9 cellular contexts compared by ENCODE assay signal in the genomic region with DNA sequence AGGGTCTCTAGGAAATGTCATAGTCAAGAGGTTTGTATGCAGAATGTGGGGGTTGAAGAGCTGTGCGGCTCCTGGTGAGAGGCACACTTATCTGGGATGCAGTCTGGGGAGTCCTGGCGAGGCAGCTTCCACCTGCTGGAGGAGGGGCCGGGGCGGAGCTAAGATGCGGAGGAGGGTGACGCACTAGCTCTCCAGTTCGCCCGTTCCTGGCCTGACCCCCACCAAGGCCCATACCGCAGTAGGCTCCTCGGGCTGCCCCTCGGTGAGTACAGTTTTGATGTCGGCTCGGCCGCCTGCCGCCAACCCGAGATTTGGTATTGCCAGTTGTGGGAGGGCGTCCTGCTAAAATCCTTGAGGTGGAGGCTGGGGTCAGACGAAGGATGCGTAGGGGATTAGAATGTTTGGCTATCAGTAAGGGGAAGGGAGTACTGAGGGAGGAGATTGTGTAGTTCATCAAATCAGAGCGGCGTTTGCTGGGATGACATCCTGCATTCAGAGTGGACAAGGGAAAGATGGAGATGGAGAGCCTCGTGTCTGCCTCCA. TPM values are rescaled to one million over a fixed set of nuclear protein-coding genes. Genes with fewer than 3 reads are reported as not detected.
DNase-seq lines count a peak whose midpoint lies in the region; ATAC-seq and TF ChIP-seq lines count a peak whose summit lies in the region.
"Had no signal": no experiment of that assay in that cellular context is flagged by ENCODE, and none has a peak within 500 bp of the region (broad histone marks: within the 10 kb centered on the region; RNA-seq: fewer than 3 reads in every experiment).

A gene with protein sequence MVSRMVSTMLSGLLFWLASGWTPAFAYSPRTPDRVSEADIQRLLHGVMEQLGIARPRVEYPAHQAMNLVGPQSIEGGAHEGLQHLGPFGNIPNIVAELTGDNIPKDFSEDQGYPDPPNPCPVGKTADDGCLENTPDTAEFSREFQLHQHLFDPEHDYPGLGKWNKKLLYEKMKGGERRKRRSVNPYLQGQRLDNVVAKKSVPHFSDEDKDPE (plus strand): TSS at position 194 of the 543 bp plus-strand sequence. CDS start 1,883 bp downstream, outside the sequence.

- H3K4me3 ChIP-seq in heart right ventricle (peak within 1 kb of the TSS in 6 of 10 donors; percentile 12 to 42 (median 28)), thyroid gland (replicated peaks in 1 of 3) (peak within 1 kb of the TSS in 1 of 3 donors; percentile 5), WERI-Rb-1 (ENCODE audit: low read depth, low read length) (no peak within 1 kb of the TSS)

- WGBS in heart right ventricle, 2 donors, result 10 to 11% methylated on average over 22 of the region's 22 CpGs
- 8 to 14% methylated on average over 19 to 22 of the region's 22 CpGs for WGBS in thyroid gland, 2 donors

- intact Hi-C loops in heart right ventricle (cut with DNase I) (no loop called here), left ventricle myocardium superior (cut with micrococcal nuclease) (no loop called here), thyroid gland (cut with DNase I) (no loop called here)

- TF ChIP-seq CTCF in heart right ventricle (IDR thresholded peaks at IDR 0.05), result no peak
- TF ChIP-seq CTCF in thyroid gland (IDR thresholded peaks at IDR 0.05), result no peak
- TF ChIP-seq CTCF in WERI-Rb-1 (IDR thresholded peaks at IDR 0.05; ENCODE audit: low read depth, low read length), result no peak

- H3K27me3 ChIP-seq in heart right ventricle (peaks cover 0 to 38% (median 19%) of the 10 kb centered on the region in 7 donors), thyroid gland (no peaks in the 10 kb centered on the region), WERI-Rb-1 (ENCODE audit: insufficient read depth, low read depth, severe bottlenecking) (no peaks in the 10 kb centered on the region)

- no peak for DNase-seq in heart right ventricle
- no peak for DNase-seq in left ventricle myocardium superior
- DNase-seq in anterior cingulate cortex (lab: John Stamatoyannopoulos, UW), result peak in 55 of 58 donors; percentile 22 to 84 (median 66)
- DNase-seq in iPS-NIHi7 (ENCODE audit: extremely low spot score), result peak; percentile 92
- peak; percentile 48 to 57 for DNase-seq in thyroid gland
- DNase-seq in activated effector memory CD4-positive, alpha-beta T cell treated with Interleukin-2 at 50 U/mL for 16 hours, result no peak
- DNase-seq in WERI-Rb-1, result no peak
- no peak for DNase-seq in effector CD4-positive, alpha-beta T cell
- DNase-seq: KG1 had no signal

- H3K9me3 ChIP-seq in heart right ventricle (no peaks in the 10 kb centered on the region), thyroid gland (no peaks in the 10 kb centered on the region), WERI-Rb-1 (ENCODE audit: severe bottlenecking) (no peaks in the 10 kb centered on the region)

- no peak for TF ChIP-seq POLR2A in thyroid gland (IDR thresholded peaks at IDR 0.05)

- peak in 4 of 8 donors; percentile 34 to 55 (median 47) for ATAC-seq in heart right ventricle
- ATAC-seq in left ventricle myocardium superior, result no peak

- H3K36me3 ChIP-seq in heart right ventricle (peaks cover 0 to 37% (median 0%) of the 10 kb centered on the region in 9 donors), thyroid gland (no peaks in the 10 kb centered on the region), WERI-Rb-1 (peaks cover 31% of the 10 kb centered on the region)

- H3K4me1 ChIP-seq in heart right ventricle (peaks cover 0 to 8% (median 0%) of the 10 kb centered on the region in 9 donors), thyroid gland (peaks cover 0 to 4% of the 10 kb centered on the region in 2 donors)

- H3K27ac ChIP-seq in heart right ventricle (no peak within 1 kb of the TSS), thyroid gland (no peak within 1 kb of the TSS), WERI-Rb-1 (no peak within 1 kb of the TSS)

RNA-seq across cellular contexts. Expression of the gene that starts here (rescaled TPM):
- total RNA-seq in heart right ventricle, result 1 to 10 TPM in 1 of 10 donors, under 1 TPM in 4, not detected in 5; 0.23 to 1.1 (median 0.36) TPM
- polyA plus RNA-seq in heart right ventricle, result under 1 TPM in 1 of 2 donors, not detected in 1; 0.65 TPM
- total RNA-seq in left ventricle myocardium superior, result not detected
- total RNA-seq in thyroid gland, result 10 to 100 TPM in 2 of 4 donors, 1 to 10 TPM in 2; 2.7 to 11.8 (median 8.3) TPM

Comparison
In these comparisons a context has a peak if more than half of its experiments do, and no peak if none do; other contexts are left out.
1. DNase-seq: peak in anterior cingulate cortex (55 of 58), iPS-NIHi7 (single experiment) and thyroid gland (2 of 2); none in heart right ventricle (0 of 2), left ventricle myocardium superior (single experiment), activated effector memory CD4-positive, alpha-beta T cell treated with Interleukin-2 at 50 U/mL for 16 hours (single experiment), WERI-Rb-1 (single experiment) and effector CD4-positive, alpha-beta T cell (single experiment).